14 cellular contexts compared by ENCODE assay signal in the genomic region with DNA sequence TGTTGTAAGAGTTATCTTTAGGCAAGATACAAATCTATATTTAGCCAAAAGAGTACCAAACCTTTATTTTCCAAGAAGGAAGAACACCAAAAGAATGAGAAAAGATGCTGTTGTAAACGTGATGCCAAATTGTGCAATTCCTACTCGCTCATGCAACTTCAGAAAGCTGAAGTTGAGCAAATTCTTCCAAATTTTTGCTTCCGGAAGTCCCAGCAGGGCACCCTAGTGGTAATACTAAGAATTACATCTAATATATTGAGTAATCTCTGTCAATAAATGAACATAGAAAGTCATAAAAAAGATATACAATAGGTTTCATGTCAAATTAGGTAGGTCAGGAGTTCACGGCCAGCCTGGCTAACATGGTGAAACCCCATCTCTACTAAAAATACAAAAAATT. TPM values are rescaled to one million over a fixed set of nuclear protein-coding genes. Genes with fewer than 3 reads are reported as not detected.
DNase-seq lines count a peak whose midpoint lies in the region; ATAC-seq and TF ChIP-seq lines count a peak whose summit lies in the region.
"Had no signal": no experiment of that assay in that cellular context is flagged by ENCODE, and none has a peak within 500 bp of the region (broad histone marks: within the 10 kb centered on the region; RNA-seq: fewer than 3 reads in every experiment).

No MANE protein-coding gene starts in this region.

- no peak overlapping the region for H2AK5ac ChIP-seq in H9 (ENCODE audit: insufficient read length, low read length)

- DNase-seq in AG04450 (ENCODE audit: low read depth, low spot score) (no peak), H9 (no peak), RWPE2 (ENCODE audit: low spot score) (no peak), fibroblast of mammary gland (ENCODE audit: low read depth) (peak; percentile 4), COLO668 (lab: John Stamatoyannopoulos, UW; ENCODE audit: unreplicated experiment) (no peak)
- no peak for DNase-seq in effector memory CD4-positive, alpha-beta T cell
- DNase-seq: activated CD4-positive, alpha-beta T cell treated with anti-CD3 and anti-CD28 coated beads, Interleukin-2, amount 10 ng/mL, durations not matched to agents 24 days and 14 days; activated naive CD4-positive, alpha-beta T cell treated with anti-CD3 and anti-CD28 coated beads for 36 hours; NCI-H2029 treated with DMSO at 0.1 percent for 48 hours had no signal

- H3K79me2 ChIP-seq in H9 (ENCODE audit: insufficient read depth, low read length): no peaks in the 10 kb centered on the region

- no peak for ATAC-seq in RWPE2 (ENCODE audit: low read depth)
- no peak for ATAC-seq in HG03280 (IDR thresholded peaks at IDR 0.05; ENCODE audit: unreplicated experiment)
- ATAC-seq in HG03175 (IDR thresholded peaks at IDR 0.05; ENCODE audit: unreplicated experiment): no peak
- ATAC-seq: Right ventricle myocardium inferior had no signal

- H3K27ac ChIP-seq in AG04450 (ENCODE audit: low read depth, low read length): no peak overlapping the region
- no peak overlapping the region for H3K27ac ChIP-seq in H9 (ENCODE audit: insufficient read length, low read depth, low read length)
- no peak overlapping the region for H3K27ac ChIP-seq in RWPE2 (ENCODE audit: poor library complexity, severe bottlenecking)
- H3K27ac ChIP-seq in effector memory CD4-positive, alpha-beta T cell (ENCODE audit: insufficient read depth, low read length, poor library complexity, severe bottlenecking): no peak overlapping the region
- H3K27ac ChIP-seq: BLaER1, skin epidermis had no signal

- H3K36me3 ChIP-seq in RWPE2 (ENCODE audit: low read depth): no peaks in the 10 kb centered on the region
- H3K36me3 ChIP-seq in effector memory CD4-positive, alpha-beta T cell (ENCODE audit: control insufficient read depth, insufficient read depth, low read length): no peaks in the 10 kb centered on the region
- H3K36me3 ChIP-seq: BLaER1 had no signal

- TF ChIP-seq CTCF in AG04450 (IDR thresholded peaks at IDR 0.05; ENCODE audit: low read depth, low read length) (peak; percentile 49), H9 (conservative IDR thresholded peaks at IDR 0.05) (peak; percentile 73), RWPE2 (IDR thresholded peaks at IDR 0.05; ENCODE audit: poor library complexity, severe bottlenecking) (peak; percentile 41), fibroblast of mammary gland (conservative IDR thresholded peaks at IDR 0.05; ENCODE audit: control insufficient read depth, insufficient read depth, low read depth, low read length) (peak; percentile 42)

- CTCF ChIA-PET in AG04450 (lab: Charles Lee): interaction anchor here (0.8 to 1.2 kb wide), 2 partner anchors 13 to 41 kb away, joined by 3 to 4 read pairs; no protein-coding TSS in a partner anchor

- H2BK5ac ChIP-seq in H9 (ENCODE audit: insufficient read length, low read length): no peak overlapping the region

- H4K20me1 ChIP-seq in H9 (ENCODE audit: control insufficient read depth, insufficient read depth, insufficient read length): no peaks in the 10 kb centered on the region
- H4K20me1 ChIP-seq: BLaER1 had no signal

- POLR2A ChIA-PET in AG04450 (lab: Yijun Ruan, JAX): no interaction called here

- H3K23ac ChIP-seq in H9 (ENCODE audit: insufficient read length, low read depth, low read length): no peak overlapping the region

- H3K27me3 Mint-ChIP-seq in H9 (ENCODE audit: low read depth): no peaks in the 10 kb centered on the region
- H3K27me3 Mint-ChIP-seq: activated CD4-positive, alpha-beta T cell treated with anti-CD3 and anti-CD28 coated beads, Interleukin-2, amount 10 ng/mL, durations not matched to agents 24 days and 14 days had no signal

- WGBS in H9 (ENCODE audit: extremely low coverage, insufficient read length, low lambda C conversion rate): no CpG with 5 or more reads among the region's 4 CpGs

- H3K4me2 ChIP-seq in H9 (ENCODE audit: insufficient read depth, insufficient read length, low read length): no peak overlapping the region
- H3K4me2 ChIP-seq: BLaER1 had no signal

- no peak overlapping the region for H4K91ac ChIP-seq in H9 (ENCODE audit: insufficient read length, low read depth, low read length)

- no peak overlapping the region for H3K4me3 Mint-ChIP-seq in H9
- H3K4me3 Mint-ChIP-seq: activated CD4-positive, alpha-beta T cell treated with anti-CD3 and anti-CD28 coated beads, Interleukin-2, amount 10 ng/mL, durations not matched to agents 24 days and 14 days; activated naive CD4-positive, alpha-beta T cell treated with anti-CD3 and anti-CD28 coated beads for 36 hours had no signal

- H4K8ac ChIP-seq in H9 (replicated peaks; ENCODE audit: insufficient read length, low read depth, low read length): no peak overlapping the region

- peaks cover 0 to 7% (median 4%) of the 10 kb centered on the region in 3 experiments; a peak in 2 of 7 replicates for H3K36me3 Mint-ChIP-seq in H9 (ENCODE audit: insufficient read depth in 1 of 3, low read depth in 3 of 3)

- H4K5ac ChIP-seq in H9 (ENCODE audit: insufficient read length, low read depth, low read length): no peak overlapping the region

- no peak overlapping the region for H3K27ac Mint-ChIP-seq in H9
- H3K27ac Mint-ChIP-seq: activated CD4-positive, alpha-beta T cell treated with anti-CD3 and anti-CD28 coated beads, Interleukin-2, amount 10 ng/mL, durations not matched to agents 24 days and 14 days; activated naive CD4-positive, alpha-beta T cell treated with anti-CD3 and anti-CD28 coated beads for 36 hours had no signal

- no peak overlapping the region for H3K14ac ChIP-seq in H9 (ENCODE audit: insufficient read depth, low read length)

- peaks cover 10% of the 10 kb centered on the region in 2 experiments for H3K4me1 Mint-ChIP-seq in H9
- H3K4me1 Mint-ChIP-seq: activated CD4-positive, alpha-beta T cell treated with anti-CD3 and anti-CD28 coated beads, Interleukin-2, amount 10 ng/mL, durations not matched to agents 24 days and 14 days had no signal

- no peak overlapping the region for H2AFZ ChIP-seq in H9 (ENCODE audit: low read length)

- no peak overlapping the region for H2BK12ac ChIP-seq in H9 (ENCODE audit: insufficient read length, low read depth, low read length)

- H3K4me3 ChIP-seq in AG04450 (ENCODE audit: low read depth, low read length): no peak overlapping the region
- H3K4me3 ChIP-seq in RWPE2 (ENCODE audit: severe bottlenecking): no peak overlapping the region
- H3K4me3 ChIP-seq in fibroblast of mammary gland (ENCODE audit: control insufficient read depth, low read depth, low read length): no peak overlapping the region
- no peak overlapping the region for H3K4me3 ChIP-seq in effector memory CD4-positive, alpha-beta T cell (ENCODE audit: insufficient read depth, low read depth, low read length, poor library complexity, severe bottlenecking)
- H3K4me3 ChIP-seq: BLaER1, skin epidermis had no signal

- no peaks in the 10 kb centered on the region for H3K23me2 ChIP-seq in H9 (ENCODE audit: insufficient read length, low read depth, low read length, poor library complexity, severe bottlenecking)

- H3K56ac ChIP-seq in H9 (ENCODE audit: insufficient read length, low read depth, low read length): no peak overlapping the region

- H3K27me3 ChIP-seq in AG04450 (ENCODE audit: control insufficient read depth, insufficient read depth, low read length): no peaks in the 10 kb centered on the region
- H3K27me3 ChIP-seq in H9 (ENCODE audit: insufficient read depth, low read length): no peaks in the 10 kb centered on the region
- no peaks in the 10 kb centered on the region for H3K27me3 ChIP-seq in RWPE2 (ENCODE audit: insufficient read depth, poor library complexity, severe bottlenecking)
- no peaks in the 10 kb centered on the region for H3K27me3 ChIP-seq in effector memory CD4-positive, alpha-beta T cell (replicated peaks; ENCODE audit: control insufficient read depth, insufficient read depth, low read length, poor library complexity, severe bottlenecking)
- H3K27me3 ChIP-seq: BLaER1 had no signal

- H3K4me1 ChIP-seq in H9 (ENCODE audit: insufficient read depth, low read length): no peaks in the 10 kb centered on the region; the same call in 1 of the 2 replicates
- H3K4me1 ChIP-seq in RWPE2 (ENCODE audit: insufficient read depth, poor library complexity, severe bottlenecking): no peaks in the 10 kb centered on the region
- no peaks in the 10 kb centered on the region for H3K4me1 ChIP-seq in effector memory CD4-positive, alpha-beta T cell (ENCODE audit: control insufficient read depth, insufficient read depth, low read length, poor library complexity, severe bottlenecking)
- H3K4me1 ChIP-seq: BLaER1 had no signal

- no peak overlapping the region for H2BK15ac ChIP-seq in H9 (ENCODE audit: low read depth, low read length)

- H2BK120ac ChIP-seq in H9 (ENCODE audit: low read depth, low read length, poor library complexity, severe bottlenecking): no peak overlapping the region

- H3K9ac ChIP-seq in H9 (ENCODE audit: extremely low read depth, insufficient read length, low read length): no peak overlapping the region
- H3K9ac ChIP-seq: BLaER1 had no signal

- H3K9me3 Mint-ChIP-seq in H9: peaks cover 2 to 8% of the 10 kb centered on the region in 2 experiments; a peak in 3 of 5 replicates
- H3K9me3 Mint-ChIP-seq: activated CD4-positive, alpha-beta T cell treated with anti-CD3 and anti-CD28 coated beads, Interleukin-2, amount 10 ng/mL, durations not matched to agents 24 days and 14 days had no signal

- H3K9me3 ChIP-seq in AG04450 (ENCODE audit: control insufficient read depth, insufficient read depth, low read length) (peaks cover 4% of the 10 kb centered on the region; the same call in 1 of the 2 replicates), H9 (ENCODE audit: control insufficient read depth, low read depth, low read length) (no peaks in the 10 kb centered on the region), RWPE2 (ENCODE audit: severe bottlenecking) (no peaks in the 10 kb centered on the region)
- no peaks in the 10 kb centered on the region for H3K9me3 ChIP-seq in effector memory CD4-positive, alpha-beta T cell (ENCODE audit: control insufficient read depth, low read length)

- H3K79me1 ChIP-seq in H9 (ENCODE audit: insufficient read depth, low read depth, low read length, poor library complexity, severe bottlenecking): no peaks in the 10 kb centered on the region

- no peak overlapping the region for H3T11ph ChIP-seq in H9 (ENCODE audit: low read length)

- no peak overlapping the region for H3K18ac ChIP-seq in H9 (ENCODE audit: insufficient read length, low read depth, low read length)

- H2BK20ac ChIP-seq in H9 (ENCODE audit: low read depth, low read length, poor library complexity, severe bottlenecking): no peak overlapping the region

- no peak overlapping the region for H3K4ac ChIP-seq in H9 (ENCODE audit: low read depth, low read length)

RNA-seq across cellular contexts. Expression of gene SMARCAD1, which starts 36.0 kb away (rescaled TPM):
- polyA plus RNA-seq in AG04450 (2011; rRNA removed): 24.4 and 39.6 TPM in 2 replicates
- 19.7 and 39.6 TPM in 2 replicates for polyA minus RNA-seq in AG04450 (2011; rRNA and poly(A)+ RNA removed)
- 57.1 and 58.2 TPM in 2 replicates for total RNA-seq in H9 (2021)
